1 cellular context compared by ENCODE assay signal in the genomic region with DNA sequence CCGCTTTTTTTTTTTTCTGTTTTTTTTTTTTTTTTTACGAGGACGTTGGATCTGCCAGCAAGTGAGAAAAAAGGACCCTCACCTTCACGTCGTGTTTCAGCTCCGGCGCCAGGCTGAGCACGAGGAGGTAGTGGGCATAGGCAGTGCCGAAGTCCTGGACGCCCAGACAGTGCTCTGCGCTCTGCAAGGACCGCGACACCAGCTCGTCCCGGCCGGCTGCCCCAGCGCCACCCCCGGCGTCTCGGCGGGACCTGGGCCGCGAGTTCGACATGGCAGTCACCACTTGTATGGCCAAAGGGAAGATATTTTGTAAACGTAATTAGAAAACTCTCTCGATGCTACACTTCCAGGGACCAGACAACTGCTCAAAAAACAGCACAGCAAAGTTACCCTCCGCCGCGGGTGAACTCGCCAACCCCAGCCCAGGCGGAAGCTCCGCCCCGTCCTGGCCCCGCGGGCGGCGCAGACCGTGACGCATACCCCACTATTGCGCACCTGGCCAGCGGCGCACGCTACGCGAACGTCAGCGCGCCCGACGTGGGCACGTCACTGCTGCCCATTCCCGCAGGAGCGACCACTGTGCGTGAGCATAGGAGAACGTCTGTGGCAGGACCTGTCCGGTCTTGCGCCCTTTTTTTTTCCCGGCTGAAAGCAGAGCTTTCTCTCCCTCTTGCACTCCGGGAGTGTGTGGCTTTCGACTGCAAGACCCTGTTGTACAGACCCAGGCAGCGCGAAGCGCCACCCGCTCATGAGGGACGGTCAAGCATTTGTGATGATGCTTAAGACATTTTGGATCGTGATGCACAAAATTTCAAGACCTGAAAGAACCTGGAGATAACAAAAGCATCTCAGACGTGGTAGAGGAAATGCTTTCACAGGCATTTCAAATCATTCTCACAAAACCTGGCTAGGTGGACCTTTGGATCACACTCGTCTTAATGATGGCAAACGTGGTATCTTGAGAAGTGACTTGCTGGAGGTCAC.
A peak's percentile ranks its signal among the peaks of the same experiment; 100 is the strongest.
TF ChIP-seq lines count a peak whose summit lies in the region.

TSS of gene PRMT9 (minus strand) at position 447 of the 984 bp plus-strand sequence. CDS start at position 271, 176 bp downstream.

TF ChIP-seq in HepG2, 621 proteins besides CTCF, POLR2A, EP300 and RAD21 (continued from another document and continues in another):
- TF ChIP-seq, protein P1, sequence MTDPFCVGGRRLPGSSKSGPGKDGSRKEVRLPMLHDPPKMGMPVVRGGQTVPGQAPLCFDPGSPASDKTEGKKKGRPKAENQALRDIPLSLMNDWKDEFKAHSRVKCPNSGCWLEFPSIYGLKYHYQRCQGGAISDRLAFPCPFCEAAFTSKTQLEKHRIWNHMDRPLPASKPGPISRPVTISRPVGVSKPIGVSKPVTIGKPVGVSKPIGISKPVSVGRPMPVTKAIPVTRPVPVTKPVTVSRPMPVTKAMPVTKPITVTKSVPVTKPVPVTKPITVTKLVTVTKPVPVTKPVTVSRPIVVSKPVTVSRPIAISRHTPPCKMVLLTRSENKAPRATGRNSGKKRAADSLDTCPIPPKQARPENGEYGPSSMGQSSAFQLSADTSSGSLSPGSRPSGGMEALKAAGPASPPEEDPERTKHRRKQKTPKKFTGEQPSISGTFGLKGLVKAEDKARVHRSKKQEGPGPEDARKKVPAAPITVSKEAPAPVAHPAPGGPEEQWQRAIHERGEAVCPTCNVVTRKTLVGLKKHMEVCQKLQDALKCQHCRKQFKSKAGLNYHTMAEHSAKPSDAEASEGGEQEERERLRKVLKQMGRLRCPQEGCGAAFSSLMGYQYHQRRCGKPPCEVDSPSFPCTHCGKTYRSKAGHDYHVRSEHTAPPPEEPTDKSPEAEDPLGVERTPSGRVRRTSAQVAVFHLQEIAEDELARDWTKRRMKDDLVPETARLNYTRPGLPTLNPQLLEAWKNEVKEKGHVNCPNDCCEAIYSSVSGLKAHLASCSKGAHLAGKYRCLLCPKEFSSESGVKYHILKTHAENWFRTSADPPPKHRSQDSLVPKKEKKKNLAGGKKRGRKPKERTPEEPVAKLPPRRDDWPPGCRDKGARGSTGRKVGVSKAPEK (CRISPR knock-in tag; IDR thresholded peaks at IDR 0.05; ENCODE audit: borderline replicate concordance), result 0 out of 2 replicates have a peak, but pooled peaks have one; percentile 33
- TF ChIP-seq ZNF343 (CRISPR knock-in tag; IDR thresholded peaks at IDR 0.05), result no peak
- 0 out of 2 replicates have a peak, but pooled peaks have one; percentile 69 for TF ChIP-seq SNAPC4 (CRISPR knock-in tag; IDR thresholded peaks at IDR 0.05)
- TF ChIP-seq TGIF2 (CRISPR knock-in tag; IDR thresholded peaks at IDR 0.05), result peak; percentile 38; the same call in 1 of the 2 replicates
- TF ChIP-seq FOXK1 (CRISPR knock-in tag; IDR thresholded peaks at IDR 0.05; ENCODE audit: borderline replicate concordance, low read depth), result peak; percentile 76
- TF ChIP-seq KDM3A (CRISPR knock-in tag; IDR thresholded peaks at IDR 0.05; ENCODE audit: low read depth), result 0 out of 2 replicates have a peak, but pooled peaks have one; percentile 37
- TF ChIP-seq, protein P2, sequence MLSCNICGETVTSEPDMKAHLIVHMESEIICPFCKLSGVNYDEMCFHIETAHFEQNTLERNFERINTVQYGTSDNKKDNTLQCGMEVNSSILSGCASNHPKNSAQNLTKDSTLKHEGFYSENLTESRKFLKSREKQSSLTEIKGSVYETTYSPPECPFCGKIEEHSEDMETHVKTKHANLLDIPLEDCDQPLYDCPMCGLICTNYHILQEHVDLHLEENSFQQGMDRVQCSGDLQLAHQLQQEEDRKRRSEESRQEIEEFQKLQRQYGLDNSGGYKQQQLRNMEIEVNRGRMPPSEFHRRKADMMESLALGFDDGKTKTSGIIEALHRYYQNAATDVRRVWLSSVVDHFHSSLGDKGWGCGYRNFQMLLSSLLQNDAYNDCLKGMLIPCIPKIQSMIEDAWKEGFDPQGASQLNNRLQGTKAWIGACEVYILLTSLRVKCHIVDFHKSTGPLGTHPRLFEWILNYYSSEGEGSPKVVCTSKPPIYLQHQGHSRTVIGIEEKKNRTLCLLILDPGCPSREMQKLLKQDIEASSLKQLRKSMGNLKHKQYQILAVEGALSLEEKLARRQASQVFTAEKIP (CRISPR knock-in tag; IDR thresholded peaks at IDR 0.05; ENCODE audit: borderline replicate concordance), result no peak
- TF ChIP-seq SRF (IDR thresholded peaks at IDR 0.05; ENCODE audit: low read depth, low read length), result no peak
- no peak for TF ChIP-seq ZNF235 (CRISPR knock-in tag; IDR thresholded peaks at IDR 0.05; ENCODE audit: borderline replicate concordance)
- no peak for TF ChIP-seq RFX1 (IDR thresholded peaks at IDR 0.05)
- peak; percentile 44; the same call in 1 of the 2 replicates for TF ChIP-seq TOPORS (CRISPR knock-in tag; IDR thresholded peaks at IDR 0.05)
- TF ChIP-seq ZNF766 (CRISPR knock-in tag; IDR thresholded peaks at IDR 0.05; ENCODE audit: borderline replicate concordance), result peak; percentile 90; the same call in 1 of the 2 replicates
- 0 out of 2 replicates have a peak, but pooled peaks have one; percentile 27 for TF ChIP-seq LBX2 (CRISPR knock-in tag; IDR thresholded peaks at IDR 0.05; ENCODE audit: borderline replicate concordance)
- TF ChIP-seq ATRX (CRISPR knock-in tag; IDR thresholded peaks at IDR 0.05; ENCODE audit: borderline replicate concordance), result no peak
- peak; percentile 91; the same call in 1 of the 2 replicates for TF ChIP-seq MEIS1 (CRISPR knock-in tag; IDR thresholded peaks at IDR 0.05; ENCODE audit: borderline replicate concordance)
- no peak for TF ChIP-seq ZNF138 (CRISPR knock-in tag; IDR thresholded peaks at IDR 0.05; ENCODE audit: low read depth)
- TF ChIP-seq PITX1 (CRISPR knock-in tag; IDR thresholded peaks at IDR 0.05), result peak; percentile 50; the same call in 1 of the 2 replicates
- TF ChIP-seq ZNF326 (CRISPR knock-in tag; IDR thresholded peaks at IDR 0.05; ENCODE audit: borderline replicate concordance), result no peak
- TF ChIP-seq, protein P3, sequence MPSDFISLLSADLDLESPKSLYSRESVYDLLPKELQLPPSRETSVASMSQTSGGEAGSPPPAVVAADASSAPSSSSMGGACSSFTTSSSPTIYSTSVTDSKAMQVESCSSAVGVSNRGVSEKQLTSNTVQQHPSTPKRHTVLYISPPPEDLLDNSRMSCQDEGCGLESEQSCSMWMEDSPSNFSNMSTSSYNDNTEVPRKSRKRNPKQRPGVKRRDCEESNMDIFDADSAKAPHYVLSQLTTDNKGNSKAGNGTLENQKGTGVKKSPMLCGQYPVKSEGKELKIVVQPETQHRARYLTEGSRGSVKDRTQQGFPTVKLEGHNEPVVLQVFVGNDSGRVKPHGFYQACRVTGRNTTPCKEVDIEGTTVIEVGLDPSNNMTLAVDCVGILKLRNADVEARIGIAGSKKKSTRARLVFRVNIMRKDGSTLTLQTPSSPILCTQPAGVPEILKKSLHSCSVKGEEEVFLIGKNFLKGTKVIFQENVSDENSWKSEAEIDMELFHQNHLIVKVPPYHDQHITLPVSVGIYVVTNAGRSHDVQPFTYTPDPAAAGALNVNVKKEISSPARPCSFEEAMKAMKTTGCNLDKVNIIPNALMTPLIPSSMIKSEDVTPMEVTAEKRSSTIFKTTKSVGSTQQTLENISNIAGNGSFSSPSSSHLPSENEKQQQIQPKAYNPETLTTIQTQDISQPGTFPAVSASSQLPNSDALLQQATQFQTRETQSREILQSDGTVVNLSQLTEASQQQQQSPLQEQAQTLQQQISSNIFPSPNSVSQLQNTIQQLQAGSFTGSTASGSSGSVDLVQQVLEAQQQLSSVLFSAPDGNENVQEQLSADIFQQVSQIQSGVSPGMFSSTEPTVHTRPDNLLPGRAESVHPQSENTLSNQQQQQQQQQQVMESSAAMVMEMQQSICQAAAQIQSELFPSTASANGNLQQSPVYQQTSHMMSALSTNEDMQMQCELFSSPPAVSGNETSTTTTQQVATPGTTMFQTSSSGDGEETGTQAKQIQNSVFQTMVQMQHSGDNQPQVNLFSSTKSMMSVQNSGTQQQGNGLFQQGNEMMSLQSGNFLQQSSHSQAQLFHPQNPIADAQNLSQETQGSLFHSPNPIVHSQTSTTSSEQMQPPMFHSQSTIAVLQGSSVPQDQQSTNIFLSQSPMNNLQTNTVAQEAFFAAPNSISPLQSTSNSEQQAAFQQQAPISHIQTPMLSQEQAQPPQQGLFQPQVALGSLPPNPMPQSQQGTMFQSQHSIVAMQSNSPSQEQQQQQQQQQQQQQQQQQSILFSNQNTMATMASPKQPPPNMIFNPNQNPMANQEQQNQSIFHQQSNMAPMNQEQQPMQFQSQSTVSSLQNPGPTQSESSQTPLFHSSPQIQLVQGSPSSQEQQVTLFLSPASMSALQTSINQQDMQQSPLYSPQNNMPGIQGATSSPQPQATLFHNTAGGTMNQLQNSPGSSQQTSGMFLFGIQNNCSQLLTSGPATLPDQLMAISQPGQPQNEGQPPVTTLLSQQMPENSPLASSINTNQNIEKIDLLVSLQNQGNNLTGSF (CRISPR knock-in tag; IDR thresholded peaks at IDR 0.05), result peak; percentile 62
- peak; percentile 100 for TF ChIP-seq HOXA3 (CRISPR knock-in tag; IDR thresholded peaks at IDR 0.05)
- no peak for TF ChIP-seq TBX3 (IDR thresholded peaks at IDR 0.05; ENCODE audit: borderline replicate concordance)
- peak; percentile 67; the same call in 1 of the 2 replicates for TF ChIP-seq EED (CRISPR knock-in tag; IDR thresholded peaks at IDR 0.05)
- TF ChIP-seq GABPA (IDR thresholded peaks at IDR 0.05; ENCODE audit: low read depth, low read length), result no peak; the same call in 1 of the 2 replicates
- peak; percentile 74 for TF ChIP-seq GABPA (CRISPR knock-in tag; IDR thresholded peaks at IDR 0.05; ENCODE audit: low read depth)
- TF ChIP-seq FOXO1 (CRISPR knock-in tag; IDR thresholded peaks at IDR 0.05), result peak; percentile 41
- TF ChIP-seq ZSCAN21 (CRISPR knock-in tag; IDR thresholded peaks at IDR 0.05; ENCODE audit: borderline replicate concordance), result peak; percentile 66; the same call in 1 of the 2 replicates
- TF ChIP-seq MXD3 (CRISPR knock-in tag; IDR thresholded peaks at IDR 0.05), result peak; percentile 88
- TF ChIP-seq DRAP1 (CRISPR knock-in tag; IDR thresholded peaks at IDR 0.05), result peak; percentile 60; the same call in 1 of the 2 replicates
- peak; percentile 76; the same call in 1 of the 2 replicates for TF ChIP-seq BRD4 (CRISPR knock-in tag; IDR thresholded peaks at IDR 0.05)
- no peak for TF ChIP-seq TCF12 (IDR thresholded peaks at IDR 0.05)
- TF ChIP-seq TCF12 (CRISPR knock-in tag; IDR thresholded peaks at IDR 0.05), result no peak; the same call in 1 of the 2 replicates
- TF ChIP-seq, protein P4, sequence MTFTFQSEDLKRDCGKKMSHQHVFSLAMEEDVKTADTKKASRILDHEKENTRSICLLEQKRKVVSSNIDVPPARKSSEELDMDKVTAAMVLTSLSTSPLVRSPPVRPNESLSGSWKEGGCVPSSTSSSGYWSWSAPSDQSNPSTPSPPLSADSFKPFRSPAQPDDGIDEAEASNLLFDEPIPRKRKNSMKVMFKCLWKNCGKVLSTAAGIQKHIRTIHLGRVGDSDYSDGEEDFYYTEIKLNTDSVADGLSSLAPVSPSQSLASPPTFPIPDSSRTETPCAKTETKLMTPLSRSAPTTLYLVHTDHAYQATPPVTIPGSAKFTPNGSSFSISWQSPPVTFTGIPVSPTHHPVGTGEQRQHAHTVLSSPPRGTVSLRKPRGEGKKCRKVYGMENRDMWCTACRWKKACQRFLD (CRISPR knock-in tag; IDR thresholded peaks at IDR 0.05; ENCODE audit: borderline replicate concordance), result peak; percentile 34; the same call in 1 of the 2 replicates
- no peak for TF ChIP-seq ZNF333 (CRISPR knock-in tag; IDR thresholded peaks at IDR 0.05; ENCODE audit: borderline replicate concordance)
- peak; percentile 54; the same call in 1 of the 2 replicates for TF ChIP-seq NFYB (CRISPR knock-in tag; IDR thresholded peaks at IDR 0.05)
- TF ChIP-seq HOXA5 (CRISPR knock-in tag; IDR thresholded peaks at IDR 0.05), result peak; percentile 82
